27 cellular contexts compared by ENCODE assay signal in the genomic region with DNA sequence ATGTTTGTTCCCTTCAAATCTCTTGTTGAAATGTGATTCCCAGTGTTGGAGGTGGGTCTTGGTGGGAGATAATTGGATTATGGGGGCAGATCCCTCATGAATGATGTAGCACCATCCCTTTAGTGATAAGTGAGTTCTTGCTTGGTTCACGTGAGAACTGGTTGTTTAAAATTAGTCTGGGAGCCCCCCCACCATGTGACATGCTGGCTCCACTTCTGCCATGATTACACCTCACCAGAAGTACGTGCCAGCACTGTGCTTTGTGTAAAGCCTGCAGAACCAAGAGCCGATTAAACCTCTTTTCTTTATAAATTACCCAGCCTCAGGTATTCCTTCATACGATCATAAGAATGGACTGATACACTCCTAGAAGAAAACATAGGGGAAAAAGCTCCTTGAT. TPM values are rescaled to one million over a fixed set of nuclear protein-coding genes. Genes with fewer than 3 reads are reported as not detected.
A peak's percentile ranks its signal among the peaks of the same experiment; 100 is the strongest.
DNase-seq lines count a peak whose midpoint lies in the region; ATAC-seq lines count a peak whose summit lies in the region.
"Had no signal": no experiment of that assay in that cellular context is flagged by ENCODE, and none has a peak within 500 bp of the region (broad histone marks: within the 10 kb centered on the region; RNA-seq: fewer than 3 reads in every experiment).

No MANE protein-coding gene starts in this region.

- no peak overlapping the region for H2BK12ac ChIP-seq in trophoblast cell (ENCODE audit: low read length)

- intact Hi-C loops in Right ventricle myocardium inferior (cut with DNase I), result no loop called here
- intact Hi-C loops in cardiac septum (cut with DNase I), result no loop called here
- intact Hi-C loops in Right ventricle myocardium superior (cut with DNase I), result no loop called here
- intact Hi-C loops in left ventricle myocardium superior (cut with micrococcal nuclease), result no loop called here

- H2BK5ac ChIP-seq in trophoblast cell (ENCODE audit: low read depth, low read length, poor library complexity), result no peak overlapping the region

- DNase-seq in Right ventricle myocardium inferior (ENCODE audit: missing footprints) (no peak), cardiac septum (ENCODE audit: low spot score) (no peak), Right ventricle myocardium superior (no peak), left ventricle myocardium superior (no peak), trophoblast cell (no peak), AG20443 (ENCODE audit: low spot score) (no peak)
- DNase-seq: Caco-2; CD4-positive, alpha-beta memory T cell; GDM1; Kasumi-1; MV-4-11; NCI-H1105; NCI-H1436 treated with DMSO at 0.1 percent for 48 hours; NCI-H187 treated with DMSO at 0.1 percent for 48 hours; NCI-H2171 treated with DMSO at 0.1 percent for 48 hours; NCI-H446; NCI-H524 treated with DMSO at 0.1 percent for 48 hours; NCI-H774; RPMI8226; SIG-M5; SK-N-SH; SW 1271 had no signal

- H3K14ac ChIP-seq in trophoblast cell (ENCODE audit: low read length), result no peak overlapping the region

- H2AK5ac ChIP-seq in trophoblast cell (ENCODE audit: low read length), result no peak overlapping the region

- H3K27ac ChIP-seq in trophoblast cell (ENCODE audit: low read depth, low read length), result no peak overlapping the region

- H3K36me3 ChIP-seq in trophoblast cell (ENCODE audit: control insufficient read depth in 1 of 2, insufficient read depth in 2 of 2, low read length in 2 of 2), result peaks cover 0 to 3% of the 10 kb centered on the region in 2 experiments

- H3K79me2 ChIP-seq in trophoblast cell (ENCODE audit: control insufficient read depth, insufficient read depth, low read length, poor library complexity), result no peaks in the 10 kb centered on the region

- H3K4ac ChIP-seq in trophoblast cell (ENCODE audit: low read depth, low read length), result peak overlapping the region; percentile 46

- no CpG with 5 or more reads among the region's 4 CpGs for WGBS in trophoblast cell (ENCODE audit: extremely low coverage, insufficient coverage, insufficient read length)

- H2BK120ac ChIP-seq in trophoblast cell (ENCODE audit: insufficient read depth, low read length, poor library complexity), result no peak overlapping the region

- ATAC-seq in Right ventricle myocardium inferior (peak; percentile 38), Right ventricle myocardium superior (ENCODE audit: poor library complexity) (peak; percentile 62), left ventricle myocardium superior (peak; percentile 79), HG03108 (IDR thresholded peaks at IDR 0.05; ENCODE audit: unreplicated experiment) (no peak), HG03460 (IDR thresholded peaks at IDR 0.05; ENCODE audit: unreplicated experiment) (no peak)
- ATAC-seq: GM12878, HCT116, K562 had no signal

- H3K23ac ChIP-seq in trophoblast cell (ENCODE audit: low read length), result no peak overlapping the region

- H3K4me1 ChIP-seq in trophoblast cell (ENCODE audit: control insufficient read depth in 1 of 2, insufficient read depth in 2 of 2, low read length in 2 of 2), result peaks cover 3% of the 10 kb centered on the region in 2 experiments
- H3K4me1 ChIP-seq: Caco-2 had no signal

- H4K12ac ChIP-seq in trophoblast cell (ENCODE audit: low read depth, low read length), result no peak overlapping the region

- no peaks in the 10 kb centered on the region for H3K27me3 ChIP-seq in trophoblast cell (ENCODE audit: insufficient read depth, low read length)

- no peak overlapping the region for H3K4me3 ChIP-seq in trophoblast cell (ENCODE audit: low read depth, low read length)
- H3K4me3 ChIP-seq: GM12878, K562 had no signal

- no peak overlapping the region for H4K8ac ChIP-seq in trophoblast cell (ENCODE audit: low read depth, low read length)

- no peaks in the 10 kb centered on the region for H3K79me1 ChIP-seq in trophoblast cell (ENCODE audit: low read length)

- no peak overlapping the region for H4K91ac ChIP-seq in trophoblast cell (ENCODE audit: low read depth, low read length)

- H3K9me3 ChIP-seq in trophoblast cell (ENCODE audit: insufficient read depth, low read depth, low read length), result no peaks in the 10 kb centered on the region
- H3K9me3 ChIP-seq: Caco-2, SK-N-SH had no signal

- no peak overlapping the region for H3K4me2 ChIP-seq in trophoblast cell (ENCODE audit: low read length)
- H3K4me2 ChIP-seq: SK-N-SH had no signal

- no peak overlapping the region for H3K9ac ChIP-seq in trophoblast cell (ENCODE audit: low read length)
- H3K9ac ChIP-seq: SK-N-SH had no signal

- H2AFZ ChIP-seq in trophoblast cell (ENCODE audit: insufficient read depth, low read length, poor library complexity), result no peak overlapping the region

- no peak overlapping the region for H3K18ac ChIP-seq in trophoblast cell (ENCODE audit: low read length)

RNA-seq across cellular contexts. Expression of gene ABI2, which starts 10.1 kb away (rescaled TPM):
- total RNA-seq in Right ventricle myocardium inferior (43.5 TPM), cardiac septum (91.7 TPM), Right ventricle myocardium superior (44.7 TPM), left ventricle myocardium superior (52.6 TPM)
- 40.3 and 46.5 TPM in 2 replicates for polyA plus RNA-seq in trophoblast cell (2013)

Comparison
In these comparisons a context has a peak if more than half of its experiments do, and no peak if none do; other contexts are left out.
1. ATAC-seq: peak in Right ventricle myocardium inferior (single experiment), Right ventricle myocardium superior (single experiment) and left ventricle myocardium superior (single experiment); none in HG03108 (single experiment) and HG03460 (single experiment).